10 cellular contexts compared by ENCODE assay signal in genomic region chr17:57985675-57985974, GRCh38. TPM values are rescaled to one million over a fixed set of nuclear protein-coding genes. Genes with fewer than 3 reads are reported as not detected.
DNase-seq lines count a peak whose midpoint lies in the region; ATAC-seq, FAIRE-seq and TF ChIP-seq lines count a peak whose summit lies in the region.
"Had no signal": no experiment of that assay in that cellular context is flagged by ENCODE, and none has a peak within 500 bp of the region (broad histone marks: within the 10 kb centered on the region; RNA-seq: fewer than 3 reads in every experiment).

No MANE protein-coding gene starts in this region.

- H3K4me3 Mint-ChIP-seq in activated naive CD8-positive, alpha-beta T cell treated with anti-CD3 and anti-CD28 coated beads, Interleukin-2, amount 10 ng/mL, durations not matched to agents 7 days and 5 days, result peak overlapping the region; percentile 49
- H3K4me3 Mint-ChIP-seq in stimulated activated memory B cell treated with anti-CD40 and anti-IgM and Interleukin-4, amounts not matched to agents 10 μg/mL and 1 μg/mL and 100 μg/mL, for 72 hours, result no peak overlapping the region

- peaks cover 47% of the 10 kb centered on the region for H3K4me1 ChIP-seq in A673 (ENCODE audit: insufficient read depth, low read length, poor library complexity, severe bottlenecking)
- peaks cover 79% of the 10 kb centered on the region for H3K4me1 ChIP-seq in HepG2 (ENCODE audit: insufficient read depth, low read length)
- peaks cover 33 to 73% of the 10 kb centered on the region in 2 donors for H3K4me1 ChIP-seq in adrenal gland (replicated peaks in 1 of 2)

- no peaks in the 10 kb centered on the region for H3K27me3 Mint-ChIP-seq in activated naive CD8-positive, alpha-beta T cell treated with anti-CD3 and anti-CD28 coated beads, Interleukin-2, amount 10 ng/mL, durations not matched to agents 7 days and 5 days
- no peaks in the 10 kb centered on the region for H3K27me3 Mint-ChIP-seq in stimulated activated memory B cell treated with anti-CD40 and anti-IgM and Interleukin-4, amounts not matched to agents 10 μg/mL and 1 μg/mL and 100 μg/mL, for 72 hours

- peak overlapping the region; percentile 94 for H3K9ac ChIP-seq in HepG2 (ENCODE audit: insufficient read depth, low read depth, low read length)

- no peak overlapping the region for H2AFZ ChIP-seq in HepG2 (ENCODE audit: low read length)

- peaks cover 68% of the 10 kb centered on the region for H3K79me2 ChIP-seq in HepG2 (ENCODE audit: insufficient read depth, low read length)

- peaks cover 49% of the 10 kb centered on the region for H3K4me1 Mint-ChIP-seq in activated naive CD8-positive, alpha-beta T cell treated with anti-CD3 and anti-CD28 coated beads, Interleukin-2, amount 10 ng/mL, durations not matched to agents 7 days and 5 days
- peaks cover 55% of the 10 kb centered on the region for H3K4me1 Mint-ChIP-seq in stimulated activated memory B cell treated with anti-CD40 and anti-IgM and Interleukin-4, amounts not matched to agents 10 μg/mL and 1 μg/mL and 100 μg/mL, for 72 hours

- CTCF ChIA-PET in A673 (lab: Charles Lee), result interaction anchor here (0.7 to 1.5 kb wide), 3 partner anchors 11 to 127 kb away, joined by 3 to 7 read pairs (median 4); no protein-coding TSS in a partner anchor
- CTCF ChIA-PET in HepG2 (lab: Yijun Ruan, JAX; ENCODE audit: low intra/inter-chr PET ratio, low total read pairs), result interaction anchor here (1.6 kb wide), 1 partner anchor 93 kb away, joined by 4 read pairs; no protein-coding TSS in a partner anchor

- H3K9me3 ChIP-seq in A673 (ENCODE audit: low read depth, low read length, poor library complexity, severe bottlenecking), result no peaks in the 10 kb centered on the region
- H3K9me3 ChIP-seq in HepG2 (ENCODE audit: low read length), result no peaks in the 10 kb centered on the region
- no peaks in the 10 kb centered on the region for H3K9me3 ChIP-seq in adrenal gland (replicated peaks in 1 of 3)
- H3K9me3 ChIP-seq: mucosa of descending colon had no signal

- H3K27me3 ChIP-seq in A673 (replicated peaks; ENCODE audit: insufficient read depth, low read depth, low read length, poor library complexity) (no peaks in the 10 kb centered on the region), HepG2 (ENCODE audit: control insufficient read depth in 1 of 2, insufficient read depth in 2 of 2, low read length in 2 of 2) (no peaks in the 10 kb centered on the region; a peak in 1 of 5 replicates), adrenal gland (no peaks in the 10 kb centered on the region)

- TF ChIP-seq RAD21 in HepG2 (CRISPR knock-in tag; IDR thresholded peaks at IDR 0.05), result no peak

- H3K27ac ChIP-seq in A673 (ENCODE audit: low read depth, low read length, poor library complexity, severe bottlenecking) (peak overlapping the region; percentile 43), HepG2 (ENCODE audit: extremely low read length, insufficient read depth, low read length) (peak overlapping the region; percentile 80), adrenal gland (peak overlapping the region in 1 of 5 donors; percentile 43)
- H3K27ac ChIP-seq: HL-60 had no signal

- in situ Hi-C loops in HepG2 (cut with HindIII; ENCODE audit: extremely low pct_ligation_motif_present, low pct_unique_long_range_greater_than_20kb), result no loop called here

- no peak for ATAC-seq in activated naive CD8-positive, alpha-beta T cell treated with anti-CD3 and anti-CD28 coated beads, Interleukin-2, amount 10 ng/mL, durations not matched to agents 7 days and 5 days (ENCODE audit: low read depth)
- ATAC-seq in HepG2 (no peak), GM18511 (IDR thresholded peaks at IDR 0.05; ENCODE audit: unreplicated experiment) (no peak)
- ATAC-seq in stimulated activated memory B cell treated with anti-CD40 and anti-IgM and Interleukin-4, amounts not matched to agents 10 μg/mL and 1 μg/mL and 100 μg/mL, for 72 hours, result no peak
- ATAC-seq: mucosa of descending colon had no signal

- H3K36me3 Mint-ChIP-seq in activated naive CD8-positive, alpha-beta T cell treated with anti-CD3 and anti-CD28 coated beads, Interleukin-2, amount 10 ng/mL, durations not matched to agents 7 days and 5 days, result peaks cover 15% of the 10 kb centered on the region
- H3K36me3 Mint-ChIP-seq in stimulated activated memory B cell treated with anti-CD40 and anti-IgM and Interleukin-4, amounts not matched to agents 10 μg/mL and 1 μg/mL and 100 μg/mL, for 72 hours, result peaks cover 28% of the 10 kb centered on the region

- no peak overlapping the region for H3K27ac Mint-ChIP-seq in activated naive CD8-positive, alpha-beta T cell treated with anti-CD3 and anti-CD28 coated beads, Interleukin-2, amount 10 ng/mL, durations not matched to agents 7 days and 5 days
- H3K27ac Mint-ChIP-seq in stimulated activated memory B cell treated with anti-CD40 and anti-IgM and Interleukin-4, amounts not matched to agents 10 μg/mL and 1 μg/mL and 100 μg/mL, for 72 hours, result no peak overlapping the region

- peak overlapping the region; percentile 87 for H3K4me3 ChIP-seq in A673 (ENCODE audit: low read depth, low read length, poor library complexity, severe bottlenecking)
- peak overlapping the region; percentile 45 to 95 (median 71); a peak in 5 of 6 replicates for H3K4me3 ChIP-seq in HepG2 (replicated peaks in 1 of 3; ENCODE audit: insufficient read depth in 1 of 3, low read depth in 2 of 3, low read length in 3 of 3)
- H3K4me3 ChIP-seq in adrenal gland, result peak overlapping the region in 1 of 4 donors; percentile 17
- H3K4me3 ChIP-seq: mucosa of descending colon had no signal

- POLR2A ChIA-PET in A673 (lab: Charles Lee; ENCODE audit: low non-redundant PET), result no interaction called here
- POLR2A ChIA-PET in activated naive CD8-positive, alpha-beta T cell treated with anti-CD3 and anti-CD28 coated beads, Interleukin-2, amount 10 ng/mL, durations not matched to agents 7 days and 5 days (lab: Charles Lee), result interaction anchor here (1.1 to 3.0 kb wide), 3 partner anchors 13 to 172 kb away, joined by 3 to 19 read pairs (median 7); partner anchors contain the start of gene SRSF1
- POLR2A ChIA-PET in HepG2 (lab: Yijun Ruan, JAX), result interaction anchor here (1.6 to 3.6 kb wide), 10 partner anchors 11 to 136 kb away, joined by 6 to 23 read pairs (median 10); partner anchors contain the start of genes CUEDC1, MRPS23 and SRSF1

- H4K20me1 ChIP-seq in HepG2 (ENCODE audit: insufficient read depth, low read length), result peaks cover 32% of the 10 kb centered on the region

- no TSS peak for BruUV-seq in A673 (replicated peaks; lab: Mats Ljungman, UMichigan)
- no TSS peak for BruUV-seq in HepG2 (replicated peaks; lab: Mats Ljungman, UMichigan)

- H3K9me3 Mint-ChIP-seq in activated naive CD8-positive, alpha-beta T cell treated with anti-CD3 and anti-CD28 coated beads, Interleukin-2, amount 10 ng/mL, durations not matched to agents 7 days and 5 days, result no peaks in the 10 kb centered on the region
- H3K9me3 Mint-ChIP-seq in stimulated activated memory B cell treated with anti-CD40 and anti-IgM and Interleukin-4, amounts not matched to agents 10 μg/mL and 1 μg/mL and 100 μg/mL, for 72 hours, result no peaks in the 10 kb centered on the region

- TF ChIP-seq CTCF in A673 (conservative IDR thresholded peaks at IDR 0.05; ENCODE audit: low read depth, low read length) (no peak), HepG2 (CRISPR knock-in tag; IDR thresholded peaks at IDR 0.05) (no peak), adrenal gland (IDR thresholded peaks at IDR 0.05) (no peak)

- WGBS in HepG2 (ENCODE audit: low lambda C conversion rate), result 16% methylated on average over 1 of the region's 1 CpG
- WGBS in adrenal gland, 4 donors, result 0 to 6% (median 4%) methylated on average over 1 of the region's 1 CpG

- peak overlapping the region; percentile 89 for H3K4me2 ChIP-seq in HepG2 (ENCODE audit: low read depth, low read length)

- peak; percentile 52 for DNase-seq in A673 (ENCODE audit: low spot score)
- DNase-seq in H54 (ENCODE audit: insufficient read length, low spot score), result peak; percentile 76
- DNase-seq in activated naive CD8-positive, alpha-beta T cell treated with anti-CD3 and anti-CD28 coated beads, Interleukin-2, amount 10 ng/mL, durations not matched to agents 7 days and 5 days, result no peak
- DNase-seq in HepG2 (ENCODE audit: low spot score), result no peak
- DNase-seq in adrenal gland, result no peak
- DNase-seq in occipital lobe (lab: John Stamatoyannopoulos, UW), result no peak
- DNase-seq: mucosa of descending colon had no signal

- TF ChIP-seq EP300 in HepG2 (IDR thresholded peaks at IDR 0.05; ENCODE audit: low read depth in 2 of 2, low read length in 2 of 2), result no peak
- TF ChIP-seq EP300 in HepG2 (CRISPR knock-in tag; IDR thresholded peaks at IDR 0.05; ENCODE audit: borderline replicate concordance), result no peak

- intact Hi-C loops in A673 (cut with micrococcal nuclease; ENCODE audit: unreplicated experiment) (loop anchor here (5.0 kb wide), 1 partner anchor 33 kb away; no protein-coding TSS in a partner anchor), HepG2 (cut with micrococcal nuclease; ENCODE audit: unreplicated experiment) (no loop called here), adrenal gland (cut with DNase I) (no loop called here)

- no peak for TF ChIP-seq POLR2A in H54 (IDR thresholded peaks at IDR 0.05; ENCODE audit: low read depth, low read length)
- no peak for TF ChIP-seq POLR2A in HepG2 (IDR thresholded peaks at IDR 0.05; ENCODE audit: insufficient read depth in 1 of 2, low read depth in 2 of 2, low read length in 2 of 2)
- TF ChIP-seq POLR2A in adrenal gland (IDR thresholded peaks at IDR 0.05), result no peak

- H3K36me3 ChIP-seq in A673 (ENCODE audit: insufficient read depth, low read length, poor library complexity, severe bottlenecking) (peaks cover 23% of the 10 kb centered on the region), HepG2 (replicated peaks in 1 of 2; ENCODE audit: control insufficient read depth in 1 of 2, insufficient read depth in 2 of 2, low read length in 2 of 2) (peaks cover 13 to 28% of the 10 kb centered on the region in 2 experiments), adrenal gland (replicated peaks in 1 of 2) (peaks cover 0 to 9% of the 10 kb centered on the region in 2 donors)

- FAIRE-seq in H54 (lab: Jason Lieb, UNC) (peak; percentile 69), HepG2 (lab: Jason Lieb, UNC) (no peak)

RNA-seq across cellular contexts. Expression of gene VEZF1, which starts 2.4 kb away (rescaled TPM):
- total RNA-seq in A673 (2021) (75.7 and 77.7 TPM in 2 replicates), HepG2 (2016; rRNA removed; fragmentation: Illumina TruSeq; extraction: Trizol) (45.9 and 48.0 TPM in 2 replicates), adrenal gland (100 to 1,000 TPM in 1 of 8 donors, 10 to 100 TPM in 7; 56.2 to 105 (median 74.1) TPM), occipital lobe (71.1 TPM)
- 10 to 100 TPM; 54.0 to 57.8 TPM for total RNA-seq in activated naive CD8-positive, alpha-beta T cell treated with anti-CD3 and anti-CD28 coated beads, Interleukin-2, amount 10 ng/mL, durations not matched to agents 7 days and 5 days
- total RNA-seq in HepG2 (2016; cell fraction: cytosol; rRNA removed; fragmentation: Illumina TruSeq; extraction: Trizol; ENCODE audit: low read depth), result 8.8 and 10.8 TPM in 2 replicates
- total RNA-seq in HepG2 (2016; cell fraction: insoluble cytoplasmic fraction; rRNA removed; fragmentation: Illumina TruSeq; extraction: Trizol), result 41.9 and 43.4 TPM in 2 replicates
- total RNA-seq in HepG2 (2016; cell fraction: membrane; rRNA removed; fragmentation: Illumina TruSeq; extraction: Trizol), result 42.3 and 48.6 TPM in 2 replicates
- total RNA-seq in HepG2 (2016; cell fraction: nucleus; rRNA removed; fragmentation: Illumina TruSeq; extraction: Trizol), result 31.1 and 37.8 TPM in 2 replicates
- polyA plus RNA-seq in HepG2 (2011; rRNA removed) (41.3 and 49.7 TPM in 2 replicates), adrenal gland (10 to 100 TPM; 14.1 to 58.5 (median 23.1) TPM)
- polyA plus RNA-seq in HepG2 (2011; cell fraction: cytosol; rRNA removed), result 27.7 and 34.7 TPM in 2 replicates
- polyA plus RNA-seq in HepG2 (2011; cell fraction: nucleus; rRNA removed), result 30.2 and 33.3 TPM in 2 replicates
- 38.9 and 45.7 TPM in 2 replicates for polyA plus RNA-seq in HepG2 (2012)
- polyA plus RNA-seq in HepG2 (2016; cell fraction: cytosol; fragmentation: Illumina TruSeq; extraction: Trizol; ENCODE audit: low read depth), result 7.1 and 7.4 TPM in 2 replicates
- polyA plus RNA-seq in HepG2 (2016; cell fraction: insoluble cytoplasmic fraction; fragmentation: Illumina TruSeq; extraction: Trizol; ENCODE audit: low read depth), result 34.8 and 42.4 TPM in 2 replicates
- polyA plus RNA-seq in HepG2 (2016; cell fraction: membrane; fragmentation: Illumina TruSeq; extraction: Trizol; ENCODE audit: low read depth), result 22.0 and 25.5 TPM in 2 replicates
- polyA plus RNA-seq in HepG2 (2016; cell fraction: nucleus; fragmentation: Illumina TruSeq; extraction: Trizol; ENCODE audit: insufficient read depth, low read depth), result 46.2 and 49.1 TPM in 2 replicates
- polyA minus RNA-seq in HepG2 (2011; rRNA and poly(A)+ RNA removed; ENCODE audit: low replicate concordance), result 41.4 and 56.9 TPM in 2 replicates
- 31.2 and 37.3 TPM in 2 replicates for polyA minus RNA-seq in HepG2 (2011; cell fraction: cytosol; rRNA and poly(A)+ RNA removed)
- polyA minus RNA-seq in HepG2 (2011; cell fraction: nucleus; rRNA and poly(A)+ RNA removed), result 32.7 and 46.6 TPM in 2 replicates

RNA-seq across cellular contexts. Expression of gene SRSF1, which starts 21.4 kb away (rescaled TPM):
- total RNA-seq in A673 (2021), result 491 and 512 TPM in 2 replicates
- 100 to 1,000 TPM; 314 to 323 TPM for total RNA-seq in activated naive CD8-positive, alpha-beta T cell treated with anti-CD3 and anti-CD28 coated beads, Interleukin-2, amount 10 ng/mL, durations not matched to agents 7 days and 5 days
- 445 and 520 TPM in 2 replicates for total RNA-seq in HepG2 (2016; rRNA removed; fragmentation: Illumina TruSeq; extraction: Trizol)
- total RNA-seq in HepG2 (2016; cell fraction: cytosol; rRNA removed; fragmentation: Illumina TruSeq; extraction: Trizol; ENCODE audit: low read depth), result 40.7 and 51.5 TPM in 2 replicates
- total RNA-seq in HepG2 (2016; cell fraction: insoluble cytoplasmic fraction; rRNA removed; fragmentation: Illumina TruSeq; extraction: Trizol), result 472 and 528 TPM in 2 replicates
- 120 and 137 TPM in 2 replicates for total RNA-seq in HepG2 (2016; cell fraction: membrane; rRNA removed; fragmentation: Illumina TruSeq; extraction: Trizol)
- 332 and 353 TPM in 2 replicates for total RNA-seq in HepG2 (2016; cell fraction: nucleus; rRNA removed; fragmentation: Illumina TruSeq; extraction: Trizol)
- 142 and 144 TPM in 2 replicates for polyA plus RNA-seq in HepG2 (2011; rRNA removed)
- polyA plus RNA-seq in HepG2 (2011; cell fraction: cytosol; rRNA removed), result 61.9 and 82.9 TPM in 2 replicates
- 1,130 and 1,625 TPM in 2 replicates for polyA plus RNA-seq in HepG2 (2011; cell fraction: nucleus; rRNA removed)
- polyA plus RNA-seq in HepG2 (2012), result 96.9 and 161 TPM in 2 replicates
- 19.4 and 20.4 TPM in 2 replicates for polyA plus RNA-seq in HepG2 (2016; cell fraction: cytosol; fragmentation: Illumina TruSeq; extraction: Trizol; ENCODE audit: low read depth)
- polyA plus RNA-seq in HepG2 (2016; cell fraction: insoluble cytoplasmic fraction; fragmentation: Illumina TruSeq; extraction: Trizol; ENCODE audit: low read depth), result 411 and 445 TPM in 2 replicates
- polyA plus RNA-seq in HepG2 (2016; cell fraction: membrane; fragmentation: Illumina TruSeq; extraction: Trizol; ENCODE audit: low read depth), result 54.7 and 57.3 TPM in 2 replicates
- 359 and 383 TPM in 2 replicates for polyA plus RNA-seq in HepG2 (2016; cell fraction: nucleus; fragmentation: Illumina TruSeq; extraction: Trizol; ENCODE audit: insufficient read depth, low read depth)
- polyA minus RNA-seq in HepG2 (2011; rRNA and poly(A)+ RNA removed; ENCODE audit: low replicate concordance), result 673 and 710 TPM in 2 replicates
- 78.3 and 89.3 TPM in 2 replicates for polyA minus RNA-seq in HepG2 (2011; cell fraction: cytosol; rRNA and poly(A)+ RNA removed)
- polyA minus RNA-seq in HepG2 (2011; cell fraction: nucleus; rRNA and poly(A)+ RNA removed), result 1,057 and 1,237 TPM in 2 replicates
- 100 to 1,000 TPM; 131 to 236 (median 186) TPM for total RNA-seq in adrenal gland
- polyA plus RNA-seq in adrenal gland, result 100 to 1,000 TPM; 105 to 276 (median 137) TPM
- total RNA-seq in occipital lobe, result 382 TPM

RNA-seq across cellular contexts. Expression of gene CUEDC1, which starts 30.4 kb away (rescaled TPM):
- total RNA-seq in A673 (2021), result 53.5 and 55.6 TPM in 2 replicates
- total RNA-seq in activated naive CD8-positive, alpha-beta T cell treated with anti-CD3 and anti-CD28 coated beads, Interleukin-2, amount 10 ng/mL, durations not matched to agents 7 days and 5 days, result 1 to 10 TPM in 1 of 2 experiments, under 1 TPM in 1; 0.28 to 1.2 TPM
- total RNA-seq in HepG2 (2016; rRNA removed; fragmentation: Illumina TruSeq; extraction: Trizol), result 4.2 and 7.4 TPM in 2 replicates
- 4.1 and 4.7 TPM in 2 replicates for total RNA-seq in HepG2 (2016; cell fraction: cytosol; rRNA removed; fragmentation: Illumina TruSeq; extraction: Trizol; ENCODE audit: low read depth)
- 3.5 and 7.9 TPM in 2 replicates for total RNA-seq in HepG2 (2016; cell fraction: insoluble cytoplasmic fraction; rRNA removed; fragmentation: Illumina TruSeq; extraction: Trizol)
- 7.6 and 8.6 TPM in 2 replicates for total RNA-seq in HepG2 (2016; cell fraction: membrane; rRNA removed; fragmentation: Illumina TruSeq; extraction: Trizol)
- 9.6 and 11.9 TPM in 2 replicates for total RNA-seq in HepG2 (2016; cell fraction: nucleus; rRNA removed; fragmentation: Illumina TruSeq; extraction: Trizol)
- 12.9 and 14.4 TPM in 2 replicates for polyA plus RNA-seq in HepG2 (2011; rRNA removed)
- polyA plus RNA-seq in HepG2 (2011; cell fraction: cytosol; rRNA removed), result 8.1 and 8.6 TPM in 2 replicates
- 36.7 and 43.5 TPM in 2 replicates for polyA plus RNA-seq in HepG2 (2011; cell fraction: nucleus; rRNA removed)
- 9.8 and 10.2 TPM in 2 replicates for polyA plus RNA-seq in HepG2 (2012)
- polyA plus RNA-seq in HepG2 (2016; cell fraction: cytosol; fragmentation: Illumina TruSeq; extraction: Trizol; ENCODE audit: low read depth), result 9.4 and 11.1 TPM in 2 replicates
- polyA plus RNA-seq in HepG2 (2016; cell fraction: insoluble cytoplasmic fraction; fragmentation: Illumina TruSeq; extraction: Trizol; ENCODE audit: low read depth), result 9.2 and 10.0 TPM in 2 replicates
- 15.4 and 16.0 TPM in 2 replicates for polyA plus RNA-seq in HepG2 (2016; cell fraction: membrane; fragmentation: Illumina TruSeq; extraction: Trizol; ENCODE audit: low read depth)
- 33.7 and 36.2 TPM in 2 replicates for polyA plus RNA-seq in HepG2 (2016; cell fraction: nucleus; fragmentation: Illumina TruSeq; extraction: Trizol; ENCODE audit: insufficient read depth, low read depth)
- 2.9 and 6.8 TPM in 2 replicates for polyA minus RNA-seq in HepG2 (2011; rRNA and poly(A)+ RNA removed; ENCODE audit: low replicate concordance)
- 5.1 and 7.3 TPM in 2 replicates for polyA minus RNA-seq in HepG2 (2011; cell fraction: cytosol; rRNA and poly(A)+ RNA removed)
- 6.6 and 8.2 TPM in 2 replicates for polyA minus RNA-seq in HepG2 (2011; cell fraction: nucleus; rRNA and poly(A)+ RNA removed)
- total RNA-seq in adrenal gland, result 10 to 100 TPM; 23.9 to 47.3 (median 39.1) TPM
- polyA plus RNA-seq in adrenal gland, result 10 to 100 TPM; 19.9 to 45.1 (median 40.1) TPM
- total RNA-seq in occipital lobe, result 10.9 TPM

Comparison
In these comparisons a context has a peak if more than half of its experiments do, and no peak if none do; other contexts are left out.
1. DNase-seq: peak in A673 (single experiment) and H54 (single experiment); none in activated naive CD8-positive, alpha-beta T cell treated with anti-CD3 and anti-CD28 coated beads, Interleukin-2, amount 10 ng/mL, durations not matched to agents 7 days and 5 days (single experiment), HepG2 (single experiment), adrenal gland (0 of 7) and occipital lobe (single experiment).